In the genomic region with DNA sequence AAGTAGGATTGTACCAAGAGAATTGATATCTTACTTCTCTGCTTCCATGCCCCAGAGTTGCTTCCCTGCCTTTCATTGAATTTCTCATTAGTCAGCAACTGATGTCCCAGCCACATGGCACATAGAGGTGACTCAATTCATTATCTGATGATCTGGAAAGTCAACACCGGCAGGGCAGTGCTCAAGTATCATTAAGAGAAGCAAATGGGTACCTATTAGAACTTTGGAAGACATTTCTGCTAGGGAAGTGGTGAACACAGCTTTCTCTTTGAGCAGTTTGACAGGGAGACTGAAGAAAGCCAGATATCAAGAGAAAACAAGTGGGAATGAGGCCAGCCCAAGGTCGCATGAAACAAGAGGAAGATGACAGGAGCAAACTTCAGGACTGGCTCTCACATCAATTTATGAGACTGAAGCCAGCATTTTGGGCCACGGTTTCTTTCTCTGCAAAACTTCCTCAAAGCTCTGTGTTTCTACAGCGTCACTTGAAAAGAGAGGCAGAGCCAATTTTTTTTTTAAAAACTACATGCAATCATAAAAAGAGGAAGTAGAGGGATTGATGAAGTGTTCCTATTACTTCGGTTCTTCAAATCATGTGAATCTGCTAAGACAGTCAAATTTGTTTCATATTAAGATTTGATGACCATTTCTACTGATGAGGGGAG, we compare ENCODE assay signal across 8 cellular contexts.
A peak's percentile ranks its signal among the peaks of the same experiment; 100 is the strongest.
DNase-seq lines count a peak whose midpoint lies in the region; ATAC-seq, FAIRE-seq and TF ChIP-seq lines count a peak whose summit lies in the region.

No MANE protein-coding gene starts in this region.

- peak; percentile 81 for FAIRE-seq in RCC 7860 (lab: Jason Lieb, UNC)

- WGBS in heart right ventricle, 2 donors, result 15 to 24% methylated on average over 5 of the region's 5 CpGs

- H3K27me3 ChIP-seq in heart right ventricle (peaks cover 0 to 14% (median 0%) of the 10 kb centered on the region in 7 donors), right atrium auricular region (no peaks in the 10 kb centered on the region)

- intact Hi-C loops in heart right ventricle (cut with DNase I), result loop anchor here in 1 of 10 donors (10.0 kb wide), 1 partner anchor 100 kb away; no protein-coding TSS in a partner anchor
- intact Hi-C loops in left ventricle myocardium superior (cut with micrococcal nuclease), result no loop called here

- peaks cover 0 to 11% (median 4%) of the 10 kb centered on the region in 9 donors for H3K4me1 ChIP-seq in heart right ventricle
- no peaks in the 10 kb centered on the region for H3K4me1 ChIP-seq in right atrium auricular region

- TF ChIP-seq CTCF in heart right ventricle (IDR thresholded peaks at IDR 0.05), result no peak
- no peak for TF ChIP-seq CTCF in right atrium auricular region (IDR thresholded peaks at IDR 0.05)

- DNase-seq in heart right ventricle, result no peak
- DNase-seq in right atrium auricular region (ENCODE audit: low spot score), result no peak
- DNase-seq in RCC 7860 (ENCODE audit: low spot score), result peak; percentile 29
- no peak for DNase-seq in left ventricle myocardium superior
- no peak for DNase-seq in stimulated activated naive CD4-positive, alpha-beta T cell (lab: John Stamatoyannopoulos, UW)
- DNase-seq in T1000 (lab: John Stamatoyannopoulos, UW), result no peak
- DNase-seq in stimulated activated CD4-positive, alpha-beta T cell treated with anti-CD3 and anti-CD28 coated beads, Interleukin-2, amount 100 ng/mL, for 24 hours, result no peak
- DNase-seq in nucleus accumbens (lab: John Stamatoyannopoulos, UW), result no peak

- H3K36me3 ChIP-seq in heart right ventricle (no peaks in the 10 kb centered on the region), right atrium auricular region (no peaks in the 10 kb centered on the region)

- ATAC-seq in heart right ventricle (peak in 5 of 8 donors; percentile 15 to 52 (median 28)), left ventricle myocardium superior (peak; percentile 41)

- peak overlapping the region in 3 of 10 donors; percentile 1 to 76 (median 43) for H3K27ac ChIP-seq in heart right ventricle
- peak overlapping the region in 1 of 2 donors; percentile 0 for H3K27ac ChIP-seq in right atrium auricular region

- H3K4me3 ChIP-seq in heart right ventricle, result peak overlapping the region in 1 of 10 donors; percentile 16
- no peak overlapping the region for H3K4me3 ChIP-seq in right atrium auricular region

- H3K9me3 ChIP-seq in heart right ventricle, result no peaks in the 10 kb centered on the region
- no peaks in the 10 kb centered on the region for H3K9me3 ChIP-seq in right atrium auricular region
